ENCODE assay signal across 1 cellular context in genomic region chr21:15326032-15326867, GRCh38.
TF ChIP-seq lines count a peak whose summit lies in the region.

No MANE protein-coding gene starts in this region.

TF ChIP-seq in HepG2, 621 proteins besides CTCF, POLR2A, EP300 and RAD21:
- no peak for TF ChIP-seq ZNF616 (CRISPR knock-in tag; IDR thresholded peaks at IDR 0.05; ENCODE audit: low read depth)
- 0 out of 2 replicates have a peak, but pooled peaks have one; percentile 29 for TF ChIP-seq MXD1 (CRISPR knock-in tag; IDR thresholded peaks at IDR 0.05)
- TF ChIP-seq RFX3 (CRISPR knock-in tag; IDR thresholded peaks at IDR 0.05), result no peak
- no peak for TF ChIP-seq ZKSCAN5 (CRISPR knock-in tag; IDR thresholded peaks at IDR 0.05)
- no peak for TF ChIP-seq ZSCAN12 (CRISPR knock-in tag; IDR thresholded peaks at IDR 0.05)
- TF ChIP-seq TEAD3 (CRISPR knock-in tag; optimal IDR thresholded peaks at IDR 0.05; ENCODE audit: borderline replicate concordance), result no peak
- TF ChIP-seq ZBTB38 (CRISPR knock-in tag; IDR thresholded peaks at IDR 0.05), result no peak
- 0 out of 2 replicates have a peak, but pooled peaks have one; percentile 5 for TF ChIP-seq ZNF687 (CRISPR knock-in tag; IDR thresholded peaks at IDR 0.05)
- TF ChIP-seq ZNF44 (CRISPR knock-in tag; IDR thresholded peaks at IDR 0.05), result no peak
- no peak for TF ChIP-seq MLXIP (CRISPR knock-in tag; IDR thresholded peaks at IDR 0.05; ENCODE audit: borderline replicate concordance)
- TF ChIP-seq RBM39 (IDR thresholded peaks at IDR 0.05; ENCODE audit: low read depth, low read length, poor library complexity, severe bottlenecking), result no peak
